1 cellular context compared by ENCODE assay signal in the genomic region with DNA sequence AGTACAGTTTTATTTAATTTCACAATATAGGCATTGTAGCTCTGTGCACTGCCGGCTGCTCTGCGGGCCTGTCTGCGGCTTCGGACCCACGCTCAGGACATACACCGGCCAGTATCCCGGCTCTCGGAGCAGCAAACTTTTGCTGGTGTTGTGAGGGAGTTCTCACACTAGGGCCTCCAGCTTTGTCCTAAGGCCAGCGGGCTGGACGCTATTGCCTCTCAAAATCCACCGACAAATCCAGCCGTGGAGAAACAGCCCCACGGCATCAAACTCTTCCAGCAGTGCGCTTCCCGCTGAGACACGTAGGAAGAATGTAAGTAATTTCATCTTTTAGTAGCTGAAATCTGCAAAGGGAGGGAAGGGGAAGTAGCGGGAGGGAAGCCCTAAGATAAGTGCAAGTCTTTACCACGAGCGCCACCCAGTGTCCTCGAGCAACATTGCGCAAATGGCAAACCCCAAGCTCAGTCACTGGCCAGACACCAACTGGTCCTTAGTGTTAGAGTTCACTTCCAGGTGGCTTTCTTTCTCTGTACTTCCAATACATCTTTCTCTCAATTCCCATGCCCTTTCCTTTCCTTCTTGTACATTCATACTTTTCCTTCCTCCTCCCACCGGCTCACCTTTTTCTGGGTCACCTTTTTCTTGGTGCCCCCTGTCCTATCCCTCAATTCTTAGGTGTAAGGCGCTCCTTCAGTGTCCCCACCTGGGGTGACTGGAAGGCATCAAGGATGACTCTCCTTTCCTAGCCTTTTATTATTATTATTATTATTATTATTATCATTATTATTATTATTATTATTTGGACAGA.
A peak's percentile ranks its signal among the peaks of the same experiment; 100 is the strongest.
TF ChIP-seq lines count a peak whose summit lies in the region.

No MANE protein-coding gene starts in this region.

TF ChIP-seq in neural cell, 6 proteins besides CTCF, POLR2A, EP300 and RAD21 (continued from another document):
- TF ChIP-seq, protein P1, sequence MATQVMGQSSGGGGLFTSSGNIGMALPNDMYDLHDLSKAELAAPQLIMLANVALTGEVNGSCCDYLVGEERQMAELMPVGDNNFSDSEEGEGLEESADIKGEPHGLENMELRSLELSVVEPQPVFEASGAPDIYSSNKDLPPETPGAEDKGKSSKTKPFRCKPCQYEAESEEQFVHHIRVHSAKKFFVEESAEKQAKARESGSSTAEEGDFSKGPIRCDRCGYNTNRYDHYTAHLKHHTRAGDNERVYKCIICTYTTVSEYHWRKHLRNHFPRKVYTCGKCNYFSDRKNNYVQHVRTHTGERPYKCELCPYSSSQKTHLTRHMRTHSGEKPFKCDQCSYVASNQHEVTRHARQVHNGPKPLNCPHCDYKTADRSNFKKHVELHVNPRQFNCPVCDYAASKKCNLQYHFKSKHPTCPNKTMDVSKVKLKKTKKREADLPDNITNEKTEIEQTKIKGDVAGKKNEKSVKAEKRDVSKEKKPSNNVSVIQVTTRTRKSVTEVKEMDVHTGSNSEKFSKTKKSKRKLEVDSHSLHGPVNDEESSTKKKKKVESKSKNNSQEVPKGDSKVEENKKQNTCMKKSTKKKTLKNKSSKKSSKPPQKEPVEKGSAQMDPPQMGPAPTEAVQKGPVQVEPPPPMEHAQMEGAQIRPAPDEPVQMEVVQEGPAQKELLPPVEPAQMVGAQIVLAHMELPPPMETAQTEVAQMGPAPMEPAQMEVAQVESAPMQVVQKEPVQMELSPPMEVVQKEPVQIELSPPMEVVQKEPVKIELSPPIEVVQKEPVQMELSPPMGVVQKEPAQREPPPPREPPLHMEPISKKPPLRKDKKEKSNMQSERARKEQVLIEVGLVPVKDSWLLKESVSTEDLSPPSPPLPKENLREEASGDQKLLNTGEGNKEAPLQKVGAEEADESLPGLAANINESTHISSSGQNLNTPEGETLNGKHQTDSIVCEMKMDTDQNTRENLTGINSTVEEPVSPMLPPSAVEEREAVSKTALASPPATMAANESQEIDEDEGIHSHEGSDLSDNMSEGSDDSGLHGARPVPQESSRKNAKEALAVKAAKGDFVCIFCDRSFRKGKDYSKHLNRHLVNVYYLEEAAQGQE (IDR thresholded peaks at IDR 0.05; ENCODE audit: borderline replicate concordance), result peak; percentile 30
- TF ChIP-seq EZH2 (IDR thresholded peaks at IDR 0.05; ENCODE audit: borderline replicate concordance, insufficient read depth, low read length, poor library complexity, severe bottlenecking), result no peak
- peak; percentile 39 for TF ChIP-seq POLR2AphosphoS5 (IDR thresholded peaks at IDR 0.05)
